ENCODE assay signal across 8 cellular contexts in the genomic region with DNA sequence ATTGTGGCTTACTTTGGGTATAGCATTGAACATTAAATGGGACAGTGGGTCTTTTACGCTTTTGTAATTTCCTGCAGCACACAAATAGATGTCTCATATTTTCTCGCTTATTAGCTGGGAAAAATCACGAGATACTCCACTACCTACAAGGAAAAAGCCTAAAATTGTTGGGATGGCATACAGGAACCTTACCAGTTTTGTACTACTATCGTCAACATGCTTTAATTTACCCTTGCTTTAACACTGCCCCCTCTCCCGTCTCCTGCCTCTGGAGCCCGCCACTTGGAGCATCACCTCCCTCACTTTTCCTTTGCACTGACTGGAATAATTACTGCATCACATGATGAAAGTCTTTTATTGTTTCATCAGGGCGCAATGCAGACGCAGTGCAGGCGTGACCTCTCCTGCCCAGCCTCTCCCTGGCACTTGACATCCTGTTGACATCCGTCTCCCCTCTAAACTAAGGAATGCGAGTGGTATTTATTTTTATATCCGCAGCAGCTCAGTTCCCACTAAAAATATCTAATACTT. TPM values are rescaled to one million over a fixed set of nuclear protein-coding genes. Genes with fewer than 3 reads are reported as not detected.
DNase-seq lines count a peak whose midpoint lies in the region; ATAC-seq and TF ChIP-seq lines count a peak whose summit lies in the region.

No MANE protein-coding gene starts in this region.

- H3K27ac ChIP-seq in WERI-Rb-1 = peak overlapping the region; percentile 98
- H3K27ac ChIP-seq in duodenal mucosa (ENCODE audit: low read depth, low read length) = peak overlapping the region; percentile 97
- H3K27ac ChIP-seq in liver (ENCODE audit: low read depth in 1 of 2, low read length in 2 of 2) = peak overlapping the region; percentile 86 to 98

- H3K9ac ChIP-seq in duodenal mucosa (ENCODE audit: low read depth in 1 of 2, low read length in 2 of 2) (peak overlapping the region; percentile 69 to 84), liver (ENCODE audit: low read depth in 1 of 2, low read length in 2 of 2) (peak overlapping the region; percentile 91 to 95)

- peaks cover 27% of the 10 kb centered on the region for H3K36me3 ChIP-seq in WERI-Rb-1
- H3K36me3 ChIP-seq in duodenal mucosa (ENCODE audit: control insufficient read depth in 1 of 2, insufficient read depth in 2 of 2, low read length in 2 of 2) = peaks cover 3 to 19% of the 10 kb centered on the region in 2 donors
- peaks cover 5 to 9% (median 7%) of the 10 kb centered on the region in 4 donors for H3K36me3 ChIP-seq in liver (ENCODE audit: control insufficient read depth in 4 of 4, insufficient read depth in 3 of 4, low read depth in 1 of 4, low read length in 3 of 4)

- TF ChIP-seq RAD21 in liver (IDR thresholded peaks at IDR 0.05) = no peak

- peaks cover 12 to 14% of the 10 kb centered on the region in 2 donors for H3K4me1 ChIP-seq in duodenal mucosa (ENCODE audit: control insufficient read depth in 1 of 2, insufficient read depth in 2 of 2, low read length in 2 of 2)
- H3K4me1 ChIP-seq in liver (ENCODE audit: control insufficient read depth in 4 of 4, insufficient read depth in 4 of 4, low read length in 3 of 4) = peaks cover 3 to 16% (median 10%) of the 10 kb centered on the region in 4 donors

- H3K9me3 ChIP-seq in WERI-Rb-1 (ENCODE audit: severe bottlenecking) = no peaks in the 10 kb centered on the region
- H3K9me3 ChIP-seq in duodenal mucosa (ENCODE audit: control insufficient read depth in 1 of 2, low read length in 2 of 2) = no peaks in the 10 kb centered on the region
- no peaks in the 10 kb centered on the region for H3K9me3 ChIP-seq in liver (ENCODE audit: control insufficient read depth in 4 of 4, low read length in 3 of 4)

- WGBS in liver = 7% methylated on average over 12 of the region's 12 CpGs

- POLR2A ChIA-PET in GM10248 (lab: Yijun Ruan, JAX) = no interaction called here

- ATAC-seq in GM21360 (IDR thresholded peaks at IDR 0.05; ENCODE audit: unreplicated experiment) (no peak), HG02840 (IDR thresholded peaks at IDR 0.05; ENCODE audit: low FRiP score, unreplicated experiment) (no peak)

- H3K4me3 ChIP-seq in WERI-Rb-1 (ENCODE audit: low read depth, low read length) (peak overlapping the region; percentile 66), duodenal mucosa (ENCODE audit: low read depth in 1 of 2, low read length in 2 of 2) (peak overlapping the region; percentile 65 to 73), liver (ENCODE audit: low read depth in 1 of 3, low read length in 3 of 3) (peak overlapping the region; percentile 51 to 81 (median 73))

- DNase-seq in GM10248 (ENCODE audit: extremely low spot score) = peak; percentile 20
- peak; percentile 85 for DNase-seq in NCI-H187 treated with DMSO at 0.1 percent for 48 hours (lab: John Stamatoyannopoulos, UW)
- peak; percentile 22 for DNase-seq in WERI-Rb-1
- DNase-seq in stimulated activated CD4-positive, alpha-beta T cell treated with anti-CD3 and anti-CD28 coated beads, Interleukin-2, amount 100 ng/mL, for 48 hours = peak; percentile 22 to 24

- H3K27me3 ChIP-seq in WERI-Rb-1 (ENCODE audit: insufficient read depth, low read depth, severe bottlenecking) = no peaks in the 10 kb centered on the region
- H3K27me3 ChIP-seq in duodenal mucosa (ENCODE audit: control insufficient read depth in 1 of 2, insufficient read depth in 2 of 2, low read length in 2 of 2) = no peaks in the 10 kb centered on the region
- no peaks in the 10 kb centered on the region for H3K27me3 ChIP-seq in liver (ENCODE audit: control insufficient read depth in 4 of 4, insufficient read depth in 4 of 4, low read length in 3 of 4)

- CTCF ChIA-PET in GM10248 (lab: Yijun Ruan, JAX) = interaction anchor here (1.0 to 1.2 kb wide), 3 partner anchors 10 to 39 kb away, joined by 3 read pairs; no protein-coding TSS in a partner anchor

- no peak for TF ChIP-seq CTCF in GM10248 (IDR thresholded peaks at IDR 0.05; ENCODE audit: control extremely low read depth, extremely low read depth, low read depth, missing control alignments)
- TF ChIP-seq CTCF in WERI-Rb-1 (IDR thresholded peaks at IDR 0.05; ENCODE audit: low read depth, low read length) = no peak
- no peak for TF ChIP-seq CTCF in liver (IDR thresholded peaks at IDR 0.05; ENCODE audit: low read depth, low read length, missing input control)

TF ChIP-seq in liver, 16 proteins besides CTCF, POLR2A, EP300 and RAD21:
- TF ChIP-seq JUND (IDR thresholded peaks at IDR 0.05) = no peak
- peak; percentile 38 for TF ChIP-seq TAF1 (conservative IDR thresholded peaks at IDR 0.05)
- TF ChIP-seq HNF4G (IDR thresholded peaks at IDR 0.05) = no peak
- peak; percentile 63 for TF ChIP-seq NR2F2 (IDR thresholded peaks at IDR 0.05)
- peak; percentile 37 for TF ChIP-seq SP1 (IDR thresholded peaks at IDR 0.05)
- TF ChIP-seq FOXA1 (IDR thresholded peaks at IDR 0.05) = no peak
- TF ChIP-seq RXRA (IDR thresholded peaks at IDR 0.05) = peak in 1 of 2 donors; percentile 21
- no peak for TF ChIP-seq GABPA (IDR thresholded peaks at IDR 0.05 in 1 of 2, conservative IDR thresholded peaks at IDR 0.05 in 1 of 2)
- no peak for TF ChIP-seq ATF3 (IDR thresholded peaks at IDR 0.05)
TF ChIP-seq in liver: peak in this region for 4.

RNA-seq across cellular contexts. Expression of gene FNBP4, which starts 1.0 kb away (rescaled TPM):
- total RNA-seq in liver = 10 to 100 TPM; 33.2 to 66.8 TPM
- polyA plus RNA-seq in liver = 10 to 100 TPM; 10.9 to 23.9 TPM

RNA-seq across cellular contexts. Expression of gene AGBL2, which starts 53.0 kb away (rescaled TPM):
- 1 to 10 TPM; 1.7 to 3.0 TPM for total RNA-seq in liver
- polyA plus RNA-seq in liver = 1 to 10 TPM in 1 of 2 donors, under 1 TPM in 1; 0.36 to 3.6 TPM

Comparison
In these comparisons a context has a peak if more than half of its experiments do, and no peak if none do; other contexts are left out.
1. DNase-seq: peak in every context shown above with its lines; median percentile 85 in NCI-H187 treated with DMSO at 0.1 percent for 48 hours; 23 in stimulated activated CD4-positive, alpha-beta T cell treated with anti-CD3 and anti-CD28 coated beads, Interleukin-2, amount 100 ng/mL, for 48 hours; 22 in WERI-Rb-1; 20 in GM10248.